In genomic region chr19:4911786-4912672, GRCh38 we compare ENCODE assay signal across 8 cellular contexts. TPM values are rescaled to one million over a fixed set of nuclear protein-coding genes. Genes with fewer than 3 reads are reported as not detected.
DNase-seq lines count a peak whose midpoint lies in the region; ATAC-seq and TF ChIP-seq lines count a peak whose summit lies in the region.

No MANE protein-coding gene starts in this region.

- no peak overlapping the region for H3K4me3 ChIP-seq in thyroid gland (replicated peaks in 1 of 3)

- DNase-seq in CD14-positive monocyte (ENCODE audit: low spot score) (no peak), HK-2 (ENCODE audit: unreplicated experiment) (peak; percentile 95), SK-N-DZ (ENCODE audit: low spot score) (peak; percentile 46), globus pallidus (ENCODE audit: low spot score) (peak; percentile 76), osteocyte (ENCODE audit: extremely low spot score, unreplicated experiment) (peak; percentile 94), thyroid gland (peak; percentile 51 to 54)

- TF ChIP-seq POLR2A in thyroid gland (IDR thresholded peaks at IDR 0.05) = no peak

- H3K36me3 Mint-ChIP-seq in CD14-positive monocyte (peaks cover 4 to 15% of the 10 kb centered on the region in 2 donors), osteocyte (ENCODE audit: unreplicated experiment) (no peaks in the 10 kb centered on the region)
- H3K36me3 Mint-ChIP-seq in activated naive CD4-positive, alpha-beta T cell treated with anti-CD3 and anti-CD28 coated beads, Interleukin-2, amount 50 U/mL, for 24 hours = peaks cover 6% of the 10 kb centered on the region

- peak overlapping the region; percentile 90 to 91 for H3K4me3 Mint-ChIP-seq in CD14-positive monocyte
- H3K4me3 Mint-ChIP-seq in activated naive CD4-positive, alpha-beta T cell treated with anti-CD3 and anti-CD28 coated beads, Interleukin-2, amount 50 U/mL, for 24 hours = peak overlapping the region; percentile 100
- peak overlapping the region; percentile 72 for H3K4me3 Mint-ChIP-seq in osteocyte (ENCODE audit: unreplicated experiment)

- H3K27me3 ChIP-seq in thyroid gland = no peaks in the 10 kb centered on the region

- H3K27ac Mint-ChIP-seq in CD14-positive monocyte = peak overlapping the region in 6 of 7 donors; percentile 13 to 87 (median 80)
- H3K27ac Mint-ChIP-seq in activated naive CD4-positive, alpha-beta T cell treated with anti-CD3 and anti-CD28 coated beads, Interleukin-2, amount 50 U/mL, for 24 hours = peak overlapping the region; percentile 86
- H3K27ac Mint-ChIP-seq in osteocyte (ENCODE audit: unreplicated experiment) = peak overlapping the region; percentile 97

- H3K36me3 ChIP-seq in thyroid gland = no peaks in the 10 kb centered on the region

- intact Hi-C loops in CD14-positive monocyte (cut with micrococcal nuclease) (loop anchor here (2.0 to 10.0 kb wide), 6 partner anchors 40 to 187 kb away; no protein-coding TSS in a partner anchor), thyroid gland (cut with DNase I) (loop anchor here (2.0 kb wide), 2 partner anchors 101 to 121 kb away; no protein-coding TSS in a partner anchor)

- no peak for ATAC-seq in HG02885 (IDR thresholded peaks at IDR 0.05; ENCODE audit: poor library complexity, unreplicated experiment)

- no peaks in the 10 kb centered on the region for H3K9me3 ChIP-seq in thyroid gland

- 31 to 35% methylated on average over 27 to 29 of the region's 29 CpGs for WGBS in thyroid gland, 2 donors

- H3K4me1 ChIP-seq in thyroid gland = peaks cover 13 to 27% of the 10 kb centered on the region in 2 donors

- H3K27ac ChIP-seq in thyroid gland = no peak overlapping the region

- TF ChIP-seq CTCF in CD14-positive monocyte (IDR thresholded peaks at IDR 0.05) (peak; percentile 75), osteocyte (IDR thresholded peaks at IDR 0.05) (peak; percentile 86), thyroid gland (IDR thresholded peaks at IDR 0.05) (peak in 4 of 6 experiments; percentile 46 to 72 (median 64))

- peaks cover 68% of the 10 kb centered on the region for H3K4me1 Mint-ChIP-seq in CD14-positive monocyte
- H3K4me1 Mint-ChIP-seq in activated naive CD4-positive, alpha-beta T cell treated with anti-CD3 and anti-CD28 coated beads, Interleukin-2, amount 50 U/mL, for 24 hours = peaks cover 70% of the 10 kb centered on the region
- H3K4me1 Mint-ChIP-seq in osteocyte (ENCODE audit: unreplicated experiment) = peaks cover 56% of the 10 kb centered on the region

- peaks cover 0 to 6% (median 0%) of the 10 kb centered on the region in 3 donors for H3K27me3 Mint-ChIP-seq in CD14-positive monocyte (ENCODE audit: low read depth in 3 of 3)
- no peaks in the 10 kb centered on the region for H3K27me3 Mint-ChIP-seq in activated naive CD4-positive, alpha-beta T cell treated with anti-CD3 and anti-CD28 coated beads, Interleukin-2, amount 50 U/mL, for 24 hours
- no peaks in the 10 kb centered on the region for H3K27me3 Mint-ChIP-seq in osteocyte (ENCODE audit: unreplicated experiment)

- H3K9me3 Mint-ChIP-seq in CD14-positive monocyte (peaks cover 0 to 2% (median 0%) of the 10 kb centered on the region in 7 donors), osteocyte (ENCODE audit: unreplicated experiment) (no peaks in the 10 kb centered on the region)
- no peaks in the 10 kb centered on the region for H3K9me3 Mint-ChIP-seq in activated naive CD4-positive, alpha-beta T cell treated with anti-CD3 and anti-CD28 coated beads, Interleukin-2, amount 50 U/mL, for 24 hours

RNA-seq across cellular contexts. Expression of gene UHRF1, which starts 2.7 kb away (rescaled TPM):
- polyA plus RNA-seq in CD14-positive monocyte = under 1 TPM; 0.06 to 0.63 TPM
- polyA plus RNA-seq in SK-N-DZ (2014; cell fraction: cytosol; rRNA removed) = 36.0 and 55.8 TPM in 2 replicates
- polyA plus RNA-seq in SK-N-DZ (2014; cell fraction: nucleus; rRNA removed) = 43.3 and 64.1 TPM in 2 replicates
- 20.2 and 20.7 TPM in 2 replicates for total RNA-seq in osteocyte
- total RNA-seq in thyroid gland = under 1 TPM; 0.11 to 0.71 (median 0.41) TPM

RNA-seq across cellular contexts. Expression of gene ARRDC5, which starts 9.3 kb away (rescaled TPM):
- 1 to 10 TPM in 1 of 2 donors, under 1 TPM in 1; 0.46 to 1.0 TPM for polyA plus RNA-seq in CD14-positive monocyte
- not detected in 2 replicates for polyA plus RNA-seq in SK-N-DZ (2014; cell fraction: cytosol; rRNA removed)
- polyA plus RNA-seq in SK-N-DZ (2014; cell fraction: nucleus; rRNA removed) = not detected in 2 replicates
- total RNA-seq in osteocyte = not detected in 2 replicates
- not detected for total RNA-seq in thyroid gland

RNA-seq across cellular contexts. Expression of gene PLIN3, which starts 44.6 kb away (rescaled TPM):
- 100 to 1,000 TPM; 138 to 151 TPM for polyA plus RNA-seq in CD14-positive monocyte
- polyA plus RNA-seq in SK-N-DZ (2014; cell fraction: cytosol; rRNA removed) = 13.2 and 19.5 TPM in 2 replicates
- 4.6 and 5.0 TPM in 2 replicates for polyA plus RNA-seq in SK-N-DZ (2014; cell fraction: nucleus; rRNA removed)
- 77.8 and 77.9 TPM in 2 replicates for total RNA-seq in osteocyte
- total RNA-seq in thyroid gland = 10 to 100 TPM; 24.4 to 41.3 (median 38.0) TPM

RNA-seq across cellular contexts. Expression of gene KDM4B, which starts 56.9 kb away (rescaled TPM):
- polyA plus RNA-seq in CD14-positive monocyte = 10 to 100 TPM in 1 of 2 donors, 1 to 10 TPM in 1; 6.4 to 12.7 TPM
- 7.0 and 7.5 TPM in 2 replicates for polyA plus RNA-seq in SK-N-DZ (2014; cell fraction: cytosol; rRNA removed)
- 8.3 and 11.3 TPM in 2 replicates for polyA plus RNA-seq in SK-N-DZ (2014; cell fraction: nucleus; rRNA removed)
- total RNA-seq in osteocyte (48.4 and 49.0 TPM in 2 replicates), thyroid gland (10 to 100 TPM; 44.3 to 87.2 (median 75.8) TPM)

Comparison
In these comparisons a context has a peak if more than half of its experiments do, and no peak if none do; other contexts are left out.
1. RNA of gene UHRF1, which starts 2.7 kb away (total RNA-seq): 20.2 to 20.7 TPM in osteocyte; 0.11 to 0.71 TPM in thyroid gland; every median in the first group is over 10 times any median in the second.
2. Peak in every context shown above with its lines, with median percentiles within 50 percentile points of each other: H3K27ac Mint-ChIP-seq, H3K4me3 Mint-ChIP-seq and CTCF ChIP-seq.